ENCODE assay signal across 12 cellular contexts in the genomic region with DNA sequence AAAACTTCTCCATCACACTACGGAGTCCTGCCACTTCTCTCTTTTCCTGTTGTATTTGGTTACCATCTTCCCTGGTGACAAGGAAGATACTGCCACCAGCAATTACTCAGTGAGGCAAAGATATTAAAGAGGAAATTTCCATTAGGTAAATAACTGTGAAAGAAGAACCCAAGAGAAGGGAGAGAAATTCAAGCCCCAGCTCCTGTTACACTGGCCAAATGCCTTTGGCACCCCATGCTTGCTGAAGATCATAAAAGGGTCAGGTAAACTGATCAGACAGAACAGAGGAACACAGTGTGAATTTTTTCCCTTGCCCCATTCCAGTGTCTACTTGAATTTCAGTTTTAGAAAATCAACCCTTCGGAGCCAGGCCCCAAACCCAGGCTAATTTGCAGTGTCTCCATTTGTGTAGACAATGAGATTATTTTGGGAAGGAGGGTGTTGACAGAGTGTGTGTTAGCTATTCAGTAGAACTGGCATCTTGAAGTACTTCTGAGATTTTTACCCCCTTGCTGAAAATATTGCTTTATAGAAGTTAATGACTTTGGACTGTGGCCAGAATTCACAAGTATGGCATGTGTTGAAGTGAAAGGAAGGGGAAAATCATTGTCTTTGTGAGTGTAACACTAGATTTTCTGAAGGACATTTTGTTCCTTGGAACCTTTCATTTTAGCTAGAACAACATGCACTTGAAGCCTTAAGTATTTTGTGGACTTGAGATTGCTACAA.
DNase-seq lines count a peak whose midpoint lies in the region; ATAC-seq and TF ChIP-seq lines count a peak whose summit lies in the region.
"Had no signal": no experiment of that assay in that cellular context is flagged by ENCODE, and none has a peak within 500 bp of the region (broad histone marks: within the 10 kb centered on the region; RNA-seq: fewer than 3 reads in every experiment).

No MANE protein-coding gene starts in this region.

- H3K36me3 Mint-ChIP-seq in T-cell (peaks cover 40% of the 10 kb centered on the region), Calu3 (ENCODE audit: insufficient read depth, unreplicated experiment) (peaks cover 11% of the 10 kb centered on the region)

- ATAC-seq in T-cell (replicated peaks in 1 of 4) (no peak), HG02588 (IDR thresholded peaks at IDR 0.05; ENCODE audit: unreplicated experiment) (no peak)

- WGBS in suprapubic skin, result 86% methylated on average over 2 of the region's 2 CpGs

- H3K27ac Mint-ChIP-seq in T-cell (peak overlapping the region; percentile 92 to 99), Calu3 (ENCODE audit: unreplicated experiment) (no peak overlapping the region)
- H3K27ac Mint-ChIP-seq: H9 had no signal

- TF ChIP-seq EP300 in suprapubic skin (IDR thresholded peaks at IDR 0.05), result no peak

- H3K9me3 Mint-ChIP-seq in T-cell (no peaks in the 10 kb centered on the region), Calu3 (ENCODE audit: low read depth, unreplicated experiment) (no peaks in the 10 kb centered on the region)
- H3K9me3 Mint-ChIP-seq: H9 had no signal

- intact Hi-C loops in Calu3 (cut with micrococcal nuclease; ENCODE audit: unreplicated experiment), result no loop called here

- no TSS peak for BruUV-seq in Calu3 (replicated peaks; lab: Mats Ljungman, UMichigan)

- H3K4me1 ChIP-seq in suprapubic skin, result peaks cover 96% of the 10 kb centered on the region

- no peak for TF ChIP-seq POLR2A in suprapubic skin (IDR thresholded peaks at IDR 0.05)

- no peaks in the 10 kb centered on the region for H3K9me3 ChIP-seq in suprapubic skin
- H3K9me3 ChIP-seq: colonic mucosa had no signal

- H3K27ac ChIP-seq in layer of hippocampus (ENCODE audit: low read depth, low read length) (peak overlapping the region; percentile 46), suprapubic skin (peak overlapping the region; percentile 56)
- H3K27ac ChIP-seq: colonic mucosa had no signal

- no peak overlapping the region for H3K4me3 ChIP-seq in suprapubic skin
- H3K4me3 ChIP-seq: colonic mucosa had no signal

- no peaks in the 10 kb centered on the region for H3K27me3 Mint-ChIP-seq in T-cell
- H3K27me3 Mint-ChIP-seq in Calu3 (ENCODE audit: unreplicated experiment), result no peaks in the 10 kb centered on the region

- H3K4me1 Mint-ChIP-seq in T-cell (peaks cover 92 to 93% (median 92%) of the 10 kb centered on the region in 3 donors), Calu3 (ENCODE audit: low read depth, unreplicated experiment) (peaks cover 25% of the 10 kb centered on the region)

- CTCF ChIA-PET in T-cell (lab: Charles Lee), result no interaction called here
- CTCF ChIA-PET in Calu3 (lab: Charles Lee), result interaction anchor here (1.0 kb wide), 1 partner anchor 145 kb away, joined by 3 read pairs; no protein-coding TSS in a partner anchor

- DNase-seq in activated CD8-positive, alpha-beta memory T cell treated with anti-CD3 and anti-CD28 coated beads for 24 hours, result peak; percentile 54
- DNase-seq in activated CD8-positive, alpha-beta memory T cell treated with anti-CD3 and anti-CD28 coated beads, Interleukin-2, amount 50 U/mL, for 4 hours, result no peak
- no peak for DNase-seq in T-cell
- DNase-seq in suprapubic skin (ENCODE audit: low spot score in 2 of 2), result no peak
- no peak for DNase-seq in amniotic stem cell (lab: John Stamatoyannopoulos, UW)
- no peak for DNase-seq in Calu3
- DNase-seq: activated CD8-positive, alpha-beta memory T cell treated with anti-CD3 and anti-CD28 coated beads, Interleukin-2, amount 50 U/mL, for 48 hours; AML-193; colonic mucosa; H9 had no signal

- H3K27me3 ChIP-seq in layer of hippocampus (ENCODE audit: control insufficient read depth, insufficient read depth, low read length), result no peaks in the 10 kb centered on the region
- no peaks in the 10 kb centered on the region for H3K27me3 ChIP-seq in suprapubic skin
- H3K27me3 ChIP-seq: colonic mucosa had no signal

- peaks cover 4% of the 10 kb centered on the region for H3K36me3 ChIP-seq in suprapubic skin
- H3K36me3 ChIP-seq: colonic mucosa had no signal

- H3K4me3 Mint-ChIP-seq in T-cell (peak overlapping the region in 1 of 3 donors; percentile 74), Calu3 (ENCODE audit: low read depth, unreplicated experiment) (no peak overlapping the region)
- H3K4me3 Mint-ChIP-seq: H9 had no signal

- TF ChIP-seq CTCF in suprapubic skin (IDR thresholded peaks at IDR 0.05) (no peak), Calu3 (IDR thresholded peaks at IDR 0.05; ENCODE audit: unreplicated experiment) (no peak)

- POLR2A ChIA-PET in T-cell (lab: Charles Lee), result interaction anchor here in 1 of 2 donors (0.6 kb wide), 1 partner anchor 15 kb away, joined by 3 read pairs; no protein-coding TSS in a partner anchor
